ENCODE assay signal across 1 cellular context in genomic region chr5:147520450-147520849, GRCh38.
A peak's percentile ranks its signal among the peaks of the same experiment; 100 is the strongest.
TF ChIP-seq lines count a peak whose summit lies in the region.

No MANE protein-coding gene starts in this region.

TF ChIP-seq in GM12878, 131 proteins besides CTCF, POLR2A, EP300 and RAD21:
- TF ChIP-seq NFIC (IDR thresholded peaks at IDR 0.05; ENCODE audit: low read depth, low read length) (no peak), ELK1 (IDR thresholded peaks at IDR 0.05; ENCODE audit: low read depth, low read length) (no peak), HDGF (IDR thresholded peaks at IDR 0.05) (no peak), PRDM15 (CRISPR knock-in tag; IDR thresholded peaks at IDR 0.05) (no peak), HSF1 (IDR thresholded peaks at IDR 0.05; ENCODE audit: low read depth, low read length) (no peak), NFXL1 (IDR thresholded peaks at IDR 0.05; ENCODE audit: borderline replicate concordance) (no peak), REST (IDR thresholded peaks at IDR 0.05; ENCODE audit: low read depth, low read length) (peak; percentile 47; the same call in 1 of the 2 replicates), NRF1 (conservative IDR thresholded peaks at IDR 0.05; ENCODE audit: low read depth, low read length) (no peak)
